21 cellular contexts compared by ENCODE assay signal in the genomic region with DNA sequence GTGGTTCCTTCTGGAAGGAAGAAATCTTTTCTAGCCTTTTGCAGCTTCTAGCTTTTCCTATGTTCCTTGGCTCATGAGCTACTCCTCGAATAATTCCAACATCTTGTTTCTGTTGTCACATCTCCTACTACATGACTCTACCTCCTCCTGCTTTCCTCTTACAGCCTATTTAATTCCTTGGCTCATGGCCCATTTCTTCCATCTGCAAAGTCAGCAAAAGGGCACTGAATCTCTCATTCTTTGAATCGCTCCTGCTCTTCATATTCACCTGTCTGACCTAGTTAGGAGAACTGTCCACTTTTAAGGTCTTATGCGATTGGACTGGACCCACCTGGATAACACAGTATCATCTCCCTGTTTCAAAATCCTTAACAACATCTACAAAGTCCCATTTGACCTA. TPM values are rescaled to one million over a fixed set of nuclear protein-coding genes. Genes with fewer than 3 reads are reported as not detected.
"Had no signal": no experiment of that assay in that cellular context is flagged by ENCODE, and none has a peak within 500 bp of the region (broad histone marks: within the 10 kb centered on the region; RNA-seq: fewer than 3 reads in every experiment).

No MANE protein-coding gene starts in this region.

- H3K36me3 ChIP-seq: cardiac muscle cell, heart left ventricle, pancreas, thyroid gland, upper lobe of right lung had no signal

- H3K4me3 ChIP-seq: body of pancreas, cardiac muscle cell, heart left ventricle, pancreas, thyroid gland, upper lobe of right lung had no signal

- H3K9me3 ChIP-seq: body of pancreas, pancreas, thyroid gland, upper lobe of right lung had no signal

- ATAC-seq: activated T-cell treated with anti-CD3 and anti-CD28 coated beads, Interleukin-2, amount 50 U/mL, for 72 hours; body of pancreas; heart left ventricle; left colon; pancreas; right cardiac atrium; upper lobe of right lung had no signal

- DNase-seq: activated CD4-positive, alpha-beta memory T cell treated with anti-CD3 and anti-CD28 coated beads for 36 hours; activated CD4-positive, alpha-beta T cell treated with anti-CD3 and anti-CD28 coated beads for 48 hours; activated effector memory CD4-positive, alpha-beta T cell treated with Interleukin-2 at 50 U/mL for 16 hours; activated naive CD4-positive, alpha-beta T cell treated with anti-CD3 and anti-CD28 coated beads, Interleukin-2, amount 10 ng/mL, durations not matched to agents 7 days and 5 days; activated T-cell treated with anti-CD3 and anti-CD28 coated beads, Interleukin-2, amount 50 U/mL, for 72 hours; body of pancreas; cortex of kidney; heart left ventricle; left colon; nephron progenitor cell; pancreas; right cardiac atrium; stimulated activated CD4-positive, alpha-beta T cell treated with anti-CD3 and anti-CD28 coated beads, Interleukin-12 subunit alpha, Interleukin-12 subunit beta, amount 100 ng/mL, for 4 hours; stimulated activated CD4-positive, alpha-beta T cell treated with anti-CD3 and anti-CD28 coated beads, Interleukin-4, amount 100 ng/mL, for 4 hours; substantia nigra; thyroid gland; upper lobe of right lung had no signal

- H3K27ac ChIP-seq: body of pancreas, cardiac muscle cell, epithelial cell of prostate, heart left ventricle, pancreas, thyroid gland, upper lobe of right lung had no signal

- H3K27me3 ChIP-seq: body of pancreas, cardiac muscle cell, heart left ventricle, pancreas, thyroid gland, upper lobe of right lung had no signal

- FAIRE-seq: islet of Langerhans had no signal

RNA-seq across cellular contexts. Expression of gene PRKD1, which starts 15.8 kb away (rescaled TPM):
- total RNA-seq: activated CD4-positive, alpha-beta memory T cell treated with anti-CD3 and anti-CD28 coated beads for 36 hours; activated T-cell treated with anti-CD3 and anti-CD28 coated beads, Interleukin-2, amount 50 U/mL, for 72 hours; mononuclear cell had no signal
